1 cellular context compared by ENCODE assay signal in genomic region chr2:216492951-216493685, GRCh38.
TF ChIP-seq lines count a peak whose summit lies in the region.

No MANE protein-coding gene starts in this region.

TF ChIP-seq in GM23338, 12 proteins besides CTCF, POLR2A, EP300 and RAD21 (continued from another document):
- TF ChIP-seq REST (IDR thresholded peaks at IDR 0.05; ENCODE audit: unreplicated experiment) (no peak), EZH2phosphoT487 (IDR thresholded peaks at IDR 0.05; ENCODE audit: unreplicated experiment) (no peak), EZH2 (IDR thresholded peaks at IDR 0.05; ENCODE audit: low read depth, unreplicated experiment) (no peak), JUNB (IDR thresholded peaks at IDR 0.05; ENCODE audit: unreplicated experiment) (no peak), ETS1 (IDR thresholded peaks at IDR 0.05) (no peak), ZNF331 (CRISPR knock-in tag; IDR thresholded peaks at IDR 0.05; ENCODE audit: low read depth) (no peak)
